Comparison of ENCODE assay signal across 11 cellular contexts in genomic region chr17:75835315-75835987, GRCh38. TPM values are rescaled to one million over a fixed set of nuclear protein-coding genes. Genes with fewer than 3 reads are reported as not detected.
DNase-seq lines count a peak whose midpoint lies in the region; TF ChIP-seq lines count a peak whose summit lies in the region.
"Had no signal": no experiment of that assay in that cellular context is flagged by ENCODE, and none has a peak within 500 bp of the region (broad histone marks: within the 10 kb centered on the region; RNA-seq: fewer than 3 reads in every experiment).

No MANE protein-coding gene starts in this region.

- WGBS in sigmoid colon, 2 donors, result 67 to 79% methylated on average over 26 of the region's 26 CpGs

- H4K20me1 ChIP-seq in BLaER1, result peaks cover 7% of the 10 kb centered on the region; the same call in 1 of the 2 replicates

- H3K27me3 ChIP-seq in BLaER1, result no peaks in the 10 kb centered on the region
- H3K27me3 ChIP-seq in H7 (ENCODE audit: control insufficient read depth, insufficient read depth, low read length), result no peaks in the 10 kb centered on the region
- no peaks in the 10 kb centered on the region for H3K27me3 ChIP-seq in sigmoid colon
- H3K27me3 ChIP-seq: stomach had no signal

- TF ChIP-seq POLR2A in sigmoid colon (IDR thresholded peaks at IDR 0.05), result no peak

- DNase-seq in H7, result peak; percentile 95
- peak; percentile 20 for DNase-seq in cerebellar cortex (ENCODE audit: low spot score)
- DNase-seq in occipital lobe (lab: John Stamatoyannopoulos, UW), result no peak
- no peak for DNase-seq in NAMALWA (ENCODE audit: low spot score)
- DNase-seq in sigmoid colon, result no peak
- DNase-seq: activated CD4-positive, alpha-beta T cell treated with anti-CD3 and anti-CD28 coated beads, Interleukin-2, amount 50 U/mL, for 48 hours; NCI-H748 treated with DMSO at 0.1 percent for 48 hours; small intestine; stomach had no signal

- H3K9me3 ChIP-seq in BLaER1 (no peaks in the 10 kb centered on the region), sigmoid colon (no peaks in the 10 kb centered on the region)
- H3K9me3 ChIP-seq: stomach had no signal

- H3K9ac ChIP-seq in BLaER1, result peak overlapping the region; percentile 53; the same call in 1 of the 2 replicates

- H3K4me1 ChIP-seq in BLaER1, result peaks cover 84% of the 10 kb centered on the region
- peaks cover 0 to 13% (median 10%) of the 10 kb centered on the region in 4 donors for H3K4me1 ChIP-seq in sigmoid colon

- TF ChIP-seq EP300 in sigmoid colon (IDR thresholded peaks at IDR 0.05), result no peak

- H3K4me2 ChIP-seq in BLaER1, result peak overlapping the region; percentile 91

- 0 out of 2 replicates have a peak overlapping the region, but pooled peaks have one; percentile 14 for H3K4me3 ChIP-seq in BLaER1
- H3K4me3 ChIP-seq in H7 (ENCODE audit: insufficient read depth, low read depth, low read length), result no peak overlapping the region
- peak overlapping the region in 1 of 4 donors; percentile 22 for H3K4me3 ChIP-seq in sigmoid colon
- H3K4me3 ChIP-seq: stomach had no signal

- no peak for TF ChIP-seq CTCF in sigmoid colon (IDR thresholded peaks at IDR 0.05)

- H3K36me3 ChIP-seq in BLaER1 (peaks cover 60% of the 10 kb centered on the region), H7 (replicated peaks; ENCODE audit: control insufficient read depth, insufficient read depth, low read length) (no peaks in the 10 kb centered on the region), sigmoid colon (peaks cover 0 to 41% (median 0%) of the 10 kb centered on the region in 4 donors)

- H3K27ac ChIP-seq in BLaER1 (peak overlapping the region; percentile 82), sigmoid colon (peak overlapping the region in 2 of 4 donors; percentile 17 to 45)
- H3K27ac ChIP-seq: C4-2B, stomach had no signal

- intact Hi-C loops in sigmoid colon (cut with DNase I), result no loop called here

RNA-seq across cellular contexts. Expression of gene UNC13D, which starts 8.8 kb away (rescaled TPM):
- 4.2 and 7.2 TPM in 2 replicates for total RNA-seq in H7 (2014; rRNA removed; shearing (Covaris generic))
- total RNA-seq in occipital lobe, result 1.1 TPM
- 10 to 100 TPM in 2 of 4 donors, 1 to 10 TPM in 2; 4.3 to 11.4 (median 9.6) TPM for total RNA-seq in sigmoid colon
- polyA plus RNA-seq in sigmoid colon, result 10 to 100 TPM in 2 of 3 donors, 1 to 10 TPM in 1; 6.0 to 61.9 (median 17.1) TPM

RNA-seq across cellular contexts. Expression of gene WBP2, which starts 19.7 kb away (rescaled TPM):
- 44.8 and 48.2 TPM in 2 replicates for total RNA-seq in H7 (2014; rRNA removed; shearing (Covaris generic))
- total RNA-seq in occipital lobe (25.9 TPM), sigmoid colon (10 to 100 TPM; 44.2 to 73.1 (median 56.9) TPM)
- polyA plus RNA-seq in sigmoid colon, result 100 to 1,000 TPM in 1 of 3 donors, 10 to 100 TPM in 2; 87.1 to 110 (median 91.3) TPM

RNA-seq across cellular contexts. Expression of gene TRIM47, which starts 42.9 kb away (rescaled TPM):
- total RNA-seq in H7 (2014; rRNA removed; shearing (Covaris generic)), result 8.5 and 14.1 TPM in 2 replicates
- total RNA-seq in occipital lobe (12.3 TPM), sigmoid colon (10 to 100 TPM; 27.8 to 40.9 (median 37.2) TPM)
- 10 to 100 TPM; 28.7 to 41.0 (median 39.0) TPM for polyA plus RNA-seq in sigmoid colon

RNA-seq across cellular contexts. Expression of gene UNK, which starts 50.8 kb away (rescaled TPM):
- total RNA-seq in H7 (2014; rRNA removed; shearing (Covaris generic)), result 17.9 and 21.7 TPM in 2 replicates
- 29.2 TPM for total RNA-seq in occipital lobe
- 10 to 100 TPM; 18.9 to 29.6 (median 26.4) TPM for total RNA-seq in sigmoid colon
- polyA plus RNA-seq in sigmoid colon, result 10 to 100 TPM; 12.7 to 24.4 (median 16.8) TPM

Comparison
In these comparisons a context has a peak if more than half of its experiments do, and no peak if none do; other contexts are left out.
1. DNase-seq: peak in H7 (single experiment) and cerebellar cortex (single experiment); none in occipital lobe (single experiment), NAMALWA (single experiment) and sigmoid colon (single experiment).